Comparison of ENCODE assay signal across 19 cellular contexts in genomic region chr15:98724495-98724894, GRCh38.
"Had no signal": no experiment of that assay in that cellular context is flagged by ENCODE, and none has a peak within 500 bp of the region (broad histone marks: within the 10 kb centered on the region; RNA-seq: fewer than 3 reads in every experiment).

No MANE protein-coding gene starts in this region.

- H3K27me3 ChIP-seq: brain microvascular endothelial cell, right lobe of liver, suprapubic skin, upper lobe of right lung had no signal

- H3K36me3 ChIP-seq: brain microvascular endothelial cell, prostate gland, right lobe of liver, suprapubic skin, upper lobe of right lung, WERI-Rb-1 had no signal

- H3K27ac ChIP-seq: brain microvascular endothelial cell, prostate gland, right lobe of liver, suprapubic skin, upper lobe of right lung, WERI-Rb-1 had no signal

- H3K9me3 ChIP-seq: prostate gland, right lobe of liver, suprapubic skin, upper lobe of right lung had no signal

- H3K27ac Mint-ChIP-seq: activated CD8-positive, alpha-beta T cell treated with anti-CD3 and anti-CD28 coated beads for 36 hours; activated naive CD8-positive, alpha-beta T cell; effector memory CD8-positive, alpha-beta T cell; T-helper 17 cell had no signal

- H3K4me3 Mint-ChIP-seq: activated CD8-positive, alpha-beta T cell treated with anti-CD3 and anti-CD28 coated beads for 36 hours; activated naive CD8-positive, alpha-beta T cell; effector memory CD8-positive, alpha-beta T cell; nephron progenitor cell; T-helper 17 cell had no signal

- ATAC-seq: activated CD8-positive, alpha-beta T cell treated with anti-CD3 and anti-CD28 coated beads for 36 hours; effector memory CD8-positive, alpha-beta T cell; left cardiac atrium; stimulated activated naive CD8-positive, alpha-beta T cell treated with anti-CD3 and anti-CD28 coated beads, Interleukin-15, Interleukin-2, amounts not matched to agents 100 U/mL and 50 U/mL, for 24 hours; T-helper 17 cell; upper lobe of right lung had no signal

- H3K27me3 Mint-ChIP-seq: activated CD8-positive, alpha-beta T cell treated with anti-CD3 and anti-CD28 coated beads for 36 hours; activated naive CD8-positive, alpha-beta T cell had no signal

- H3K4me1 ChIP-seq: right lobe of liver had no signal

- DNase-seq: activated CD4-positive, alpha-beta T cell treated with anti-CD3 and anti-CD28 coated beads for 4 hours; activated CD8-positive, alpha-beta T cell treated with anti-CD3 and anti-CD28 coated beads for 36 hours; activated gamma-delta T cell; activated T-cell treated with anti-CD3 and anti-CD28 coated beads, Interleukin-2, amount 50 U/mL, for 48 hours; amniotic stem cell; brain microvascular endothelial cell; effector memory CD8-positive, alpha-beta T cell; foreskin melanocyte; head of caudate nucleus; left cardiac atrium; nephron progenitor cell; right lobe of liver; stimulated activated naive CD8-positive, alpha-beta T cell treated with anti-CD3 and anti-CD28 coated beads, Interleukin-15, Interleukin-2, amounts not matched to agents 100 U/mL and 50 U/mL, for 24 hours; T-helper 17 cell; upper lobe of right lung; WERI-Rb-1 had no signal

- H3K9me3 Mint-ChIP-seq: activated CD8-positive, alpha-beta T cell treated with anti-CD3 and anti-CD28 coated beads for 36 hours; effector memory CD8-positive, alpha-beta T cell had no signal

- H3K4me3 ChIP-seq: prostate gland, right lobe of liver, suprapubic skin, upper lobe of right lung had no signal
